ENCODE assay signal across 21 cellular contexts in the genomic region with DNA sequence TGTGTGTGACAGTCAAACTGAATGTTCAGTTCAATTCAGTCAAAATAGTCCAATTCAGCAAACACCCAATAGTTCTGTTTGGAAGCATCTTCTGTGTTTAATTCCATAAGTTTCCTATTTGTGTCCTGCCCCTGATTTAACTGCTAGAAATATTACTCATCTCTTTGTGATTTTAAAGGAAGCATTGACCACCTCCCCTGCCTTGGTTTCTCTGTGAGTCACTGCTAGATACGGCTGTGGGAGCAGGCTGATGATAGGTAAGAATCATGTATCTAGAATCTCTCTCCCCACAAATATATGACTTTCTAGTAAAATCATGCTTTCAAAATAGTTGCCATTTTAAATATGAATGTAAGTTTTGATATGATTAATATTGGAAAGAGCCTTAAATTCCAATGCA.
"Had no signal": no experiment of that assay in that cellular context is flagged by ENCODE, and none has a peak within 500 bp of the region (broad histone marks: within the 10 kb centered on the region; RNA-seq: fewer than 3 reads in every experiment).

No MANE protein-coding gene starts in this region.

- H3K27ac ChIP-seq: body of pancreas, prostate gland, right lobe of liver, testis, WERI-Rb-1 had no signal

- H3K4me3 Mint-ChIP-seq: activated CD4-positive, alpha-beta T cell treated with anti-CD3 and anti-CD28 coated beads for 36 hours; activated CD8-positive, alpha-beta T cell treated with anti-CD3 and anti-CD28 coated beads, Interleukin-2, amount 10 ng/mL, durations not matched to agents 7 days and 5 days; activated naive CD8-positive, alpha-beta T cell treated with anti-CD3 and anti-CD28 coated beads, Interleukin-2, amount 50 U/mL, for 24 hours; endodermal cell; naive thymus-derived CD8-positive, alpha-beta T cell had no signal

- H3K36me3 Mint-ChIP-seq: naive thymus-derived CD8-positive, alpha-beta T cell had no signal

- H3K9me3 ChIP-seq: body of pancreas, prostate gland, right lobe of liver, testis had no signal

- H3K9me3 Mint-ChIP-seq: activated naive CD8-positive, alpha-beta T cell treated with anti-CD3 and anti-CD28 coated beads, Interleukin-2, amount 50 U/mL, for 24 hours; endodermal cell had no signal

- H3K27me3 ChIP-seq: body of pancreas, right lobe of liver, testis had no signal

- H3K4me3 ChIP-seq: body of pancreas, mucosa of descending colon, prostate gland, right lobe of liver, testis had no signal

- H3K27ac Mint-ChIP-seq: activated CD4-positive, alpha-beta T cell treated with anti-CD3 and anti-CD28 coated beads for 36 hours; activated CD8-positive, alpha-beta T cell treated with anti-CD3 and anti-CD28 coated beads, Interleukin-2, amount 10 ng/mL, durations not matched to agents 7 days and 5 days; activated naive CD8-positive, alpha-beta T cell treated with anti-CD3 and anti-CD28 coated beads, Interleukin-2, amount 50 U/mL, for 24 hours; endodermal cell; naive thymus-derived CD8-positive, alpha-beta T cell had no signal

- H3K4me1 Mint-ChIP-seq: activated CD4-positive, alpha-beta T cell treated with anti-CD3 and anti-CD28 coated beads for 36 hours; activated naive CD8-positive, alpha-beta T cell treated with anti-CD3 and anti-CD28 coated beads, Interleukin-2, amount 50 U/mL, for 24 hours; naive thymus-derived CD8-positive, alpha-beta T cell had no signal

- H3K27me3 Mint-ChIP-seq: activated CD4-positive, alpha-beta T cell treated with anti-CD3 and anti-CD28 coated beads for 36 hours; activated naive CD8-positive, alpha-beta T cell treated with anti-CD3 and anti-CD28 coated beads, Interleukin-2, amount 50 U/mL, for 24 hours had no signal

- H3K36me3 ChIP-seq: prostate gland, right lobe of liver, WERI-Rb-1 had no signal

- H3K4me1 ChIP-seq: body of pancreas, prostate gland, right lobe of liver, testis had no signal

- ATAC-seq: activated CD4-positive, alpha-beta T cell treated with anti-CD3 and anti-CD28 coated beads for 36 hours; activated CD8-positive, alpha-beta T cell treated with anti-CD3 and anti-CD28 coated beads, Interleukin-2, amount 10 ng/mL, durations not matched to agents 7 days and 5 days; activated naive CD8-positive, alpha-beta T cell treated with anti-CD3 and anti-CD28 coated beads, Interleukin-2, amount 50 U/mL, for 24 hours; body of pancreas; esophagus mucosa; left lobe of liver; mucosa of descending colon; naive thymus-derived CD8-positive, alpha-beta T cell; right lobe of liver; stimulated activated naive CD8-positive, alpha-beta T cell treated with anti-CD3 and anti-CD28 coated beads, Interleukin-15, Interleukin-2, amounts not matched to agents 100 U/mL and 50 U/mL, for 24 hours had no signal

- DNase-seq: activated CD4-positive, alpha-beta T cell treated with anti-CD3 and anti-CD28 coated beads for 36 hours; activated CD8-positive, alpha-beta memory T cell treated with anti-CD3 and anti-CD28 coated beads, Interleukin-2, amount 50 U/mL, for 48 hours; activated CD8-positive, alpha-beta T cell treated with anti-CD3 and anti-CD28 coated beads, Interleukin-2, amount 10 ng/mL, durations not matched to agents 7 days and 5 days; activated naive CD4-positive, alpha-beta T cell; activated naive CD8-positive, alpha-beta T cell treated with anti-CD3 and anti-CD28 coated beads, Interleukin-2, amount 50 U/mL, for 24 hours; body of pancreas; endodermal cell; foreskin fibroblast; head of caudate nucleus; mucosa of descending colon; naive thymus-derived CD8-positive, alpha-beta T cell; nucleus accumbens; right lobe of liver; stimulated activated CD4-positive, alpha-beta T cell treated with anti-CD3 and anti-CD28 coated beads, Interleukin-12 subunit alpha, Interleukin-12 subunit beta, amount 100 ng/mL, for 4 hours; stimulated activated naive CD8-positive, alpha-beta T cell treated with anti-CD3 and anti-CD28 coated beads, Interleukin-15, Interleukin-2, amounts not matched to agents 100 U/mL and 50 U/mL, for 24 hours; T-helper 1 cell; testis; WERI-Rb-1 had no signal
